In the genomic region with DNA sequence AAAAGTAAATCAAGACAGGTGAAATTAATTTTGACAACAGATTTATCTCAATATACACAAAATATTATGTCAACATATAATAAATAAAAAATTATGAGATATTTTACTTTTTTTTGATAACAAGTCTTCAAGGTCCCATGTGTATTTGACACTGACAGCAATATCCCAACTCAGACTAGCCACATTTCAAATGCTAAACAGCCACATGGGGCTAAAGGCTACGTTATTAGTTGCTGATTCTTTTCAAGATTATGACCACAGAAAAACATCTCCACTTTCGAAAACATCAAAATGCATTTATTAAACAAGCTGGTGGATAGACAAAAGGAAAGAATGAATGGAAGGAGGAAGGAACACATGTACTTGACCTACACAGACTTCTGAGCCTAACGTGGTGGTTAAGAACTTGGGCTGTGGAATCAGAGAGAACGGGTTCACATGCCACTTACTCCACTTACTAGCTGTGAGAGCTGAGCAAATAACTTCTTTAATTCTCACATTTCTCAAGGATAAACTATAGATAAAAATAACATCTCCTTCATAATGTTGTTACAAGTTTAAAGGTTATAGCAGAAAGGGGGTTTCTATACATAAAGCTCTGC, we compare ENCODE assay signal across 21 cellular contexts.
"Had no signal": no experiment of that assay in that cellular context is flagged by ENCODE, and none has a peak within 500 bp of the region (broad histone marks: within the 10 kb centered on the region; RNA-seq: fewer than 3 reads in every experiment).

No MANE protein-coding gene starts in this region.

- H3K9me3 ChIP-seq: heart right ventricle, transverse colon had no signal

- ATAC-seq: activated naive CD4-positive, alpha-beta T cell treated with anti-CD3 and anti-CD28 coated beads, Interleukin-2, amount 50 U/mL, for 72 hours; left cardiac atrium; right cardiac atrium; T-cell had no signal

- H3K4me3 ChIP-seq: heart right ventricle, lung, smooth muscle cell, transverse colon had no signal

- H3K27me3 ChIP-seq: heart right ventricle, transverse colon had no signal

- H3K36me3 Mint-ChIP-seq: activated naive CD4-positive, alpha-beta T cell treated with anti-CD3 and anti-CD28 coated beads, Interleukin-2, amount 50 U/mL, for 72 hours; naive B cell; T-cell had no signal

- H3K4me1 Mint-ChIP-seq: naive B cell, T-cell had no signal

- H3K4me3 Mint-ChIP-seq: naive B cell, T-cell had no signal

- DNase-seq: activated CD4-positive, alpha-beta T cell treated with anti-CD3 and anti-CD28 coated beads for 1 hour; activated CD4-positive, alpha-beta T cell treated with anti-CD3 and anti-CD28 coated beads, Interleukin-2, amount 50 U/mL, for 48 hours; activated effector memory CD4-positive, alpha-beta T cell treated with anti-CD3 and anti-CD28 coated beads, Interleukin-2, amount 50 U/mL, for 16 hours; activated T-cell treated with anti-CD3 and anti-CD28 coated beads, Interleukin-2, amount 50 U/mL, for 1 hour; central memory CD4-positive, alpha-beta T cell; cortex of kidney; effector CD8-positive, alpha-beta T cell; foreskin melanocyte; heart right ventricle; left cardiac atrium; naive B cell; right cardiac atrium; stimulated activated CD4-positive, alpha-beta T cell treated with anti-CD3 and anti-CD28 coated beads, Interleukin-4, amount 100 ng/mL, for 4 hours; stimulated activated CD8-positive, alpha-beta memory T cell treated with anti-CD3 and anti-CD28 coated beads, Interleukin-4, amount 100 ng/mL, for 48 hours; stimulated activated naive CD4-positive, alpha-beta T cell treated with Interleukin-2 at 50 U/mL for 16 hours; T-cell; T-helper 9 cell; transverse colon had no signal

- H3K36me3 ChIP-seq: transverse colon had no signal

- H3K4me2 ChIP-seq: smooth muscle cell had no signal

- H3K27ac Mint-ChIP-seq: activated naive CD4-positive, alpha-beta T cell treated with anti-CD3 and anti-CD28 coated beads, Interleukin-2, amount 50 U/mL, for 72 hours; T-cell had no signal

- H3K9me3 Mint-ChIP-seq: activated naive CD4-positive, alpha-beta T cell treated with anti-CD3 and anti-CD28 coated beads, Interleukin-2, amount 50 U/mL, for 72 hours; T-cell had no signal
